Comparison of ENCODE assay signal across 14 cellular contexts in the genomic region with DNA sequence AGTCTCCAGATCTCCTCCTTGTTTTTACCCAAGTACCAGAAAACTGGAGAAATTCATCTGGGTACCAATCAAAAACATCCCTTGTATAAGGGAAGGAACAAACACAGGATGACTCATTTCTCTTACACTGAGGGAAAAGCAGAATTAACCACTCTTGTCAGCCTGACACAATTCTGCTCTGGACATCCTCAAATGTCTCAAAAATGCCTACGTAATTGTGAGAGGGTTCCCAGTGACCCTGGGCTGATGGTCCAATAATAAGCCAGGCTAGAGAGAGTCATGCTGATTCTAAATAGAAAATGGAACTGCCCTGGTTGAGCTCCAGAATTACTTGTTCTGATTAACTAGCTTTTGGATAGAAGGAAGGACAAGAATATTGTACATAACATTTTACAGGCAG. TPM values are rescaled to one million over a fixed set of nuclear protein-coding genes. Genes with fewer than 3 reads are reported as not detected.
DNase-seq lines count a peak whose midpoint lies in the region; ATAC-seq and TF ChIP-seq lines count a peak whose summit lies in the region.
"Had no signal": no experiment of that assay in that cellular context is flagged by ENCODE, and none has a peak within 500 bp of the region (broad histone marks: within the 10 kb centered on the region; RNA-seq: fewer than 3 reads in every experiment).

No MANE protein-coding gene starts in this region.

- H3K36me3 ChIP-seq in left ventricle myocardium inferior (peaks cover 1% of the 10 kb centered on the region), right atrium auricular region (no peaks in the 10 kb centered on the region), upper lobe of right lung (peaks cover 5% of the 10 kb centered on the region)

- H3K27ac ChIP-seq in left ventricle myocardium inferior (replicated peaks) (peak overlapping the region; percentile 19), right atrium auricular region (peak overlapping the region in 1 of 2 donors; percentile 23), upper lobe of right lung (no peak overlapping the region)
- H3K27ac ChIP-seq: parathyroid adenoma, RWPE1 had no signal

- H3K4me1 ChIP-seq in left ventricle myocardium inferior (peaks cover 46% of the 10 kb centered on the region), right atrium auricular region (peaks cover 0 to 11% of the 10 kb centered on the region in 2 donors), upper lobe of right lung (no peaks in the 10 kb centered on the region)

- H3K27me3 ChIP-seq in left ventricle myocardium inferior (ENCODE audit: low read depth) (no peaks in the 10 kb centered on the region), right atrium auricular region (no peaks in the 10 kb centered on the region), upper lobe of right lung (no peaks in the 10 kb centered on the region)

- H3K4me3 ChIP-seq in left ventricle myocardium inferior (no peak overlapping the region), right atrium auricular region (no peak overlapping the region), cardiac fibroblast (replicated peaks in 1 of 2; ENCODE audit: low read depth in 2 of 2, low read length in 2 of 2) (no peak overlapping the region), upper lobe of right lung (no peak overlapping the region)
- H3K4me3 ChIP-seq: lung had no signal

- ATAC-seq in upper lobe of right lung = no peak

- H3K9me3 ChIP-seq in left ventricle myocardium inferior (replicated peaks) = no peaks in the 10 kb centered on the region
- H3K9me3 ChIP-seq in right atrium auricular region = no peaks in the 10 kb centered on the region
- no peaks in the 10 kb centered on the region for H3K9me3 ChIP-seq in upper lobe of right lung

- intact Hi-C loops in left ventricle myocardium inferior (cut with micrococcal nuclease) (no loop called here), upper lobe of right lung (cut with DNase I) (no loop called here)

- TF ChIP-seq CTCF in left ventricle myocardium inferior (IDR thresholded peaks at IDR 0.05; ENCODE audit: borderline replicate concordance) (no peak), right atrium auricular region (IDR thresholded peaks at IDR 0.05) (no peak), cardiac fibroblast (IDR thresholded peaks at IDR 0.05; ENCODE audit: low read depth, low read length) (no peak), upper lobe of right lung (IDR thresholded peaks at IDR 0.05) (no peak)

- DNase-seq in left ventricle myocardium inferior (no peak), right atrium auricular region (ENCODE audit: low spot score) (no peak), cardiac fibroblast (ENCODE audit: low read depth in 2 of 2) (peak; percentile 37 to 57), islet precursor cell (peak; percentile 51), foreskin melanocyte (no peak), NCI-H2029 treated with DMSO at 0.1 percent for 48 hours (lab: John Stamatoyannopoulos, UW) (no peak), upper lobe of right lung (no peak), NCI-H2227 treated with DMSO at 0.1 percent for 48 hours (lab: John Stamatoyannopoulos, UW) (no peak)
- DNase-seq: activated naive CD4-positive, alpha-beta T cell treated with anti-CD3 and anti-CD28 coated beads, Interleukin-2, amount 10 ng/mL, durations not matched to agents 7 days and 5 days; NCI-H1930; NCI-H69 had no signal

RNA-seq across cellular contexts. Expression of a gene that starts 14.5 kb away (rescaled TPM):
- total RNA-seq in left ventricle myocardium inferior (4.5 TPM), right atrium auricular region (1 to 10 TPM; 3.6 to 6.3 TPM), upper lobe of right lung (14.7 TPM)

RNA-seq across cellular contexts. Expression of a gene that starts 44.1 kb away (rescaled TPM):
- 3.3 TPM for total RNA-seq in left ventricle myocardium inferior
- 1 to 10 TPM; 2.2 to 2.3 TPM for total RNA-seq in right atrium auricular region
- total RNA-seq in upper lobe of right lung = 5.3 TPM

Comparison
In these comparisons a context has a peak if more than half of its experiments do, and no peak if none do; other contexts are left out.
1. DNase-seq: peak in cardiac fibroblast (2 of 2) and islet precursor cell (single experiment); none in left ventricle myocardium inferior (single experiment), right atrium auricular region (single experiment), foreskin melanocyte (single experiment), NCI-H2029 treated with DMSO at 0.1 percent for 48 hours (single experiment), upper lobe of right lung (single experiment) and NCI-H2227 treated with DMSO at 0.1 percent for 48 hours (single experiment).